Comparison of ENCODE assay signal across 8 cellular contexts in genomic region chr1:206563367-206563953, GRCh38.
DNase-seq lines count a peak whose midpoint lies in the region; ATAC-seq and TF ChIP-seq lines count a peak whose summit lies in the region.

No MANE protein-coding gene starts in this region.

- no peak for TF ChIP-seq CTCF in epithelial cell of esophagus (IDR thresholded peaks at IDR 0.05; ENCODE audit: insufficient read depth, low read depth, low read length, missing control alignments)

- no peak overlapping the region for H3K4me3 ChIP-seq in epithelial cell of esophagus (ENCODE audit: low read length)

- DNase-seq in epithelial cell of esophagus (ENCODE audit: low read depth) (peak; percentile 17), SIG-M5 treated with dmso at 0.1 percent for 504 hours (lab: John Stamatoyannopoulos, UW; ENCODE audit: unreplicated experiment) (no peak), NCI-H146 (lab: John Stamatoyannopoulos, UW) (no peak), pons (ENCODE audit: low spot score) (no peak), NCI-H524 (lab: John Stamatoyannopoulos, UW) (no peak)

- ATAC-seq in GM18511 (IDR thresholded peaks at IDR 0.05; ENCODE audit: unreplicated experiment) (peak; percentile 39), GM21529 (IDR thresholded peaks at IDR 0.05; ENCODE audit: unreplicated experiment) (peak; percentile 46), HG03439 (IDR thresholded peaks at IDR 0.05; ENCODE audit: unreplicated experiment) (peak; percentile 31)
